Comparison of ENCODE assay signal across 8 cellular contexts in the genomic region with DNA sequence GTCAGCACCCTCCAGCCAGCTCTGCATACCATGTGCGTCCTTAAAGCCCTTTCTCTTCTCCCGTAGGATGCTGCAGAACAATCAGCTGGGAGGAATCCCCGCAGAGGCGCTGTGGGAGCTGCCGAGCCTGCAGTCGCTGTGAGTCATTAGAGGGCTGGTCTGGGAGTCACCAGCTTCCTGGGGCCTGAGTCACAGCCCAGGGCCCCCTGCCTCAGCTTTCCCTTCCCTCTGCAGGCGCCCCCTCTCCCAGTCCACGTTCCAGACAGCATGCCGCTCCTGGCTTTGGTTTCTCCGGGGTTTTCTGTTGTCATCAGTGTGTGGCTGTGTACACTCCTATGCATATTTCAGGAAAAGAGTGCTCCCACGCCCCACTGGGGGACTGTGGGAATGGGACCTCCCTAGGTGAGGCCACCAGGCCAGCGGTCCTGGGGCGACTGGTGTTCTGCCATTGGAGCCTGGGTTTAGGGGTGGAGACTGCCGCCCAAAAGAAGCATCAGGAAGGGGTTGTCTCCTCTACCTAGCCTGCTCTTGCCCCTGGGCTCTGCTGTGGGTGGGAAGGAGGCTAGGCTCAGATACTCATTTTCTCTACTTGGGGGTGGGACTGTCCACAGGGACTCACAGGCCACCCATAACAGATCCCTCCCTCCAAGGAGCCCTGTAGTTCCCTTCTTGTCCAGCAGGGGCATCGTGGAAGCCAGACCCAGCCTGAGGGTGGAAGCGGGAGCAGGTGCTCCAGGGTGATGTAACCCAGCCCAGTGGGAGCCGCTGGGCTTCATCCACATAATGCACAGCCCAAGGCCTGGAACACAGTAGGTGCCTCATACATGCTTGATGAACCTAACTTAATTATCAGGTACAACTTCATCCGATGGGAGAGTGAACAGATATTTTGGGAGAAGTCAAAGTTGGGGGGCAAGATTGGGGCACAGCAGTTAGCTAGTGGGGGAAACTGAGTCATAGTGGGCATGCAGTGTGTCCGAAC.
A peak's percentile ranks its signal among the peaks of the same experiment; 100 is the strongest.
DNase-seq lines count a peak whose midpoint lies in the region; ATAC-seq and TF ChIP-seq lines count a peak whose summit lies in the region.

No MANE protein-coding gene starts in this region.

- TF ChIP-seq CTCF in nephron progenitor cell (IDR thresholded peaks at IDR 0.05) = peak; percentile 92

- H3K4me1 Mint-ChIP-seq in nephron progenitor cell = peaks cover 40% of the 10 kb centered on the region

- H3K27ac Mint-ChIP-seq in nephron progenitor cell = no peak overlapping the region

- H3K36me3 Mint-ChIP-seq in nephron progenitor cell (ENCODE audit: low read depth) = no peaks in the 10 kb centered on the region

- H3K27me3 Mint-ChIP-seq in nephron progenitor cell (ENCODE audit: low read depth, poor library complexity) = peaks cover 31% of the 10 kb centered on the region

- DNase-seq in ELR (ENCODE audit: low read depth) (peak; percentile 98), HS-27A (ENCODE audit: low read depth) (peak; percentile 86), NT2/D1 (ENCODE audit: low read depth, low spot score) (peak; percentile 89), erythroblast (lab: John Stamatoyannopoulos, UW) (peak; percentile 61 to 77), nephron progenitor cell (peak; percentile 80)
- DNase-seq in activated CD8-positive, alpha-beta memory T cell treated with anti-CD3 and anti-CD28 coated beads, Interleukin-2, amount 50 U/mL, for 1 hour (ENCODE audit: extremely low read depth) = peak; percentile 5
- peak; percentile 48 for DNase-seq in stimulated activated naive CD4-positive, alpha-beta T cell treated with Interleukin-2 at 50 U/mL for 16 hours (lab: John Stamatoyannopoulos, UW)

- H3K4me1 ChIP-seq in NT2/D1 (ENCODE audit: insufficient read depth, insufficient read length) = peaks cover 23% of the 10 kb centered on the region

- no peak for ATAC-seq in HG03196 (IDR thresholded peaks at IDR 0.05; ENCODE audit: unreplicated experiment)

- H3K9me3 ChIP-seq in NT2/D1 (ENCODE audit: insufficient read depth, low read length) = no peaks in the 10 kb centered on the region

- no peak for TF ChIP-seq POLR2A in erythroblast (IDR thresholded peaks at IDR 0.05; ENCODE audit: low read length)

- H3K4me3 ChIP-seq in NT2/D1 (ENCODE audit: insufficient read length, low read depth) = peak overlapping the region; percentile 29

- no peaks in the 10 kb centered on the region for H3K27me3 ChIP-seq in NT2/D1 (ENCODE audit: insufficient read depth, insufficient read length)

- no peaks in the 10 kb centered on the region for H3K9me3 Mint-ChIP-seq in nephron progenitor cell

- no peaks in the 10 kb centered on the region for H3K36me3 ChIP-seq in NT2/D1 (ENCODE audit: insufficient read depth, insufficient read length, low read length)

- peak overlapping the region; percentile 53 for H3K9ac ChIP-seq in NT2/D1 (ENCODE audit: insufficient read length, low read depth)

- H3K4me3 Mint-ChIP-seq in nephron progenitor cell = no peak overlapping the region

Comparison
In these comparisons a context has a peak if more than half of its experiments do, and no peak if none do; other contexts are left out.
1. DNase-seq: peak in every context shown above with its lines; median percentile 98 in ELR; 89 in NT2/D1; 86 in HS-27A; 80 in nephron progenitor cell; 69 in erythroblast; 48 in stimulated activated naive CD4-positive, alpha-beta T cell treated with Interleukin-2 at 50 U/mL for 16 hours; 5 in activated CD8-positive, alpha-beta memory T cell treated with anti-CD3 and anti-CD28 coated beads, Interleukin-2, amount 50 U/mL, for 1 hour.